20 cellular contexts compared by ENCODE assay signal in the genomic region with DNA sequence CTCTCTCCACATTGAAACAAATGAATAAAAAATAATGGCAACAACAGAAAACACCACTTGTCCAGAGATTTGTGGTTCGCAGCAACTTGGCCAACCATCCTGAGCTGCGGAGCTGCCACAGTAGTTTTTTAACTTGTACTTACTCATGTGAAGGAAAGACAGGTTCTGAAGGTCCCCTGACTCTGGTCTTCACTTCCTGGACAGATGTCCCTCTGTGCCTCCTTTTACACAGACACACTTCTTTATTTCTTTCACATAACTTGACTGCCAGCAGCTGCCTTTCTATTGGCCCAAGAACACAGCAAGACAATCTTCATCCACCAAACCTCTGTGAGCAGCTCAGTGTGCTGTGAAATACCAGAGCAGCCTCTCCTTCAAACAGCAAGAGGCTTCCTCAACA.
"Had no signal": no experiment of that assay in that cellular context is flagged by ENCODE, and none has a peak within 500 bp of the region (broad histone marks: within the 10 kb centered on the region; RNA-seq: fewer than 3 reads in every experiment).

No MANE protein-coding gene starts in this region.

- H3K9me3 Mint-ChIP-seq: activated CD8-positive, alpha-beta T cell treated with anti-CD3 and anti-CD28 coated beads for 36 hours; activated naive CD4-positive, alpha-beta T cell treated with anti-CD3 and anti-CD28 coated beads, Interleukin-2, amount 50 U/mL, for 24 hours; stimulated activated memory B cell treated with anti-CD40 and anti-IgM and Interleukin-4, amounts not matched to agents 10 μg/mL and 1 μg/mL and 100 μg/mL, for 72 hours; T-helper 1 cell treated with Interleukin-12 subunit alpha and Interleukin-12 subunit beta and Interleukin-4 antibody, amounts not matched to agents 30 μg/mL and 1 μg/mL, for 36 hours had no signal

- H3K9me3 ChIP-seq: adrenal gland, gastroesophageal sphincter, heart right ventricle, left lung, pancreas, sigmoid colon had no signal

- H3K27me3 Mint-ChIP-seq: activated naive CD4-positive, alpha-beta T cell treated with anti-CD3 and anti-CD28 coated beads, Interleukin-2, amount 50 U/mL, for 24 hours; memory B cell; stimulated activated memory B cell treated with anti-CD40 and anti-IgM and Interleukin-4, amounts not matched to agents 10 μg/mL and 1 μg/mL and 100 μg/mL, for 72 hours had no signal

- H3K4me3 ChIP-seq: adrenal gland, cardiac muscle cell, dorsolateral prefrontal cortex, gastroesophageal sphincter, heart right ventricle, left lung, pancreas, sigmoid colon had no signal

- H3K4me1 Mint-ChIP-seq: activated naive CD4-positive, alpha-beta T cell treated with anti-CD3 and anti-CD28 coated beads, Interleukin-2, amount 50 U/mL, for 24 hours; memory B cell; stimulated activated memory B cell treated with anti-CD40 and anti-IgM and Interleukin-4, amounts not matched to agents 10 μg/mL and 1 μg/mL and 100 μg/mL, for 72 hours had no signal

- H3K36me3 Mint-ChIP-seq: activated naive CD4-positive, alpha-beta T cell treated with anti-CD3 and anti-CD28 coated beads, Interleukin-2, amount 50 U/mL, for 24 hours; memory B cell; stimulated activated memory B cell treated with anti-CD40 and anti-IgM and Interleukin-4, amounts not matched to agents 10 μg/mL and 1 μg/mL and 100 μg/mL, for 72 hours had no signal

- H3K4me1 ChIP-seq: adrenal gland, gastroesophageal sphincter, heart right ventricle, left lung, pancreas, sigmoid colon had no signal

- H3K4me3 Mint-ChIP-seq: activated CD8-positive, alpha-beta T cell treated with anti-CD3 and anti-CD28 coated beads for 36 hours; activated naive CD4-positive, alpha-beta T cell treated with anti-CD3 and anti-CD28 coated beads, Interleukin-2, amount 50 U/mL, for 24 hours; memory B cell; stimulated activated memory B cell treated with anti-CD40 and anti-IgM and Interleukin-4, amounts not matched to agents 10 μg/mL and 1 μg/mL and 100 μg/mL, for 72 hours; T-helper 1 cell treated with Interleukin-12 subunit alpha and Interleukin-12 subunit beta and Interleukin-4 antibody, amounts not matched to agents 30 μg/mL and 1 μg/mL, for 36 hours had no signal

- H3K27ac Mint-ChIP-seq: activated CD8-positive, alpha-beta T cell treated with anti-CD3 and anti-CD28 coated beads for 36 hours; activated naive CD4-positive, alpha-beta T cell treated with anti-CD3 and anti-CD28 coated beads, Interleukin-2, amount 50 U/mL, for 24 hours; memory B cell; stimulated activated memory B cell treated with anti-CD40 and anti-IgM and Interleukin-4, amounts not matched to agents 10 μg/mL and 1 μg/mL and 100 μg/mL, for 72 hours; T-helper 1 cell treated with Interleukin-12 subunit alpha and Interleukin-12 subunit beta and Interleukin-4 antibody, amounts not matched to agents 30 μg/mL and 1 μg/mL, for 36 hours had no signal

- H3K27ac ChIP-seq: adrenal gland, cardiac muscle cell, dorsolateral prefrontal cortex, gastroesophageal sphincter, heart right ventricle, left lung, pancreas, sigmoid colon, WERI-Rb-1 had no signal

- DNase-seq: activated CD4-positive, alpha-beta T cell treated with anti-CD3 and anti-CD28 coated beads for 48 hours; activated CD8-positive, alpha-beta memory T cell treated with anti-CD3 and anti-CD28 coated beads, Interleukin-2, amount 50 U/mL, for 4 hours; activated CD8-positive, alpha-beta T cell treated with anti-CD3 and anti-CD28 coated beads for 36 hours; activated effector memory CD4-positive, alpha-beta T cell treated with anti-CD3 and anti-CD28 coated beads, Interleukin-2, amount 50 U/mL, for 16 hours; activated T-cell treated with anti-CD3 and anti-CD28 coated beads, Interleukin-2, amount 50 U/mL, for 48 hours; adrenal gland; dorsolateral prefrontal cortex; heart right ventricle; islet precursor cell; left lung; pancreas; sigmoid colon; stimulated activated CD4-positive, alpha-beta T cell treated with anti-CD3 and anti-CD28 coated beads, Interleukin-12 subunit alpha, Interleukin-12 subunit beta, amount 100 ng/mL, for 4 hours; WERI-Rb-1 had no signal

- ATAC-seq: activated CD8-positive, alpha-beta T cell treated with anti-CD3 and anti-CD28 coated beads for 36 hours; gastroesophageal sphincter; heart right ventricle; left lung; pancreas; stimulated activated memory B cell treated with anti-CD40 and anti-IgM and Interleukin-4, amounts not matched to agents 10 μg/mL and 1 μg/mL and 100 μg/mL, for 72 hours had no signal

- H3K27me3 ChIP-seq: adrenal gland, dorsolateral prefrontal cortex, gastroesophageal sphincter, heart right ventricle, left lung, pancreas, sigmoid colon had no signal

- H3K36me3 ChIP-seq: adrenal gland, cardiac muscle cell, gastroesophageal sphincter, heart right ventricle, left lung, pancreas, sigmoid colon, WERI-Rb-1 had no signal
